In the genomic region with DNA sequence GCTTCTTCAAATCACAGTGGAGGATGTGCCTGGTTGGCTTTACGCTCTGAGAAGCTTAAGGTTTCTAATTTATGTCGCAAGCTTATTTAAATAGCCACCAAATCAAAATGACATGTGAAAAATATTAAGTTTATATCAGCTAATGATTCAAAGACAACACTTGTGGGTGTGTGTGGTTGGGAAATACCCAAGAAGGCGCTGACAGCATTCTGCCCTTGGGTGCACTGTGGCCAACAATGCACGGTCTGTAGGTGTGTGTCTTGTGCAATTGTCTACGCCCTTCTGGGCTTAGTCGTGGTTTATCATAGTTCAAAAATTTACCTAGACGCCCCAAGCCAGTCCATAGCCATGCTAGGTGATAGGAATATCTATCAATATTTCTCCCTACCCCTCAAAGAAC, we compare ENCODE assay signal across 10 cellular contexts.
DNase-seq lines count a peak whose midpoint lies in the region; ATAC-seq and TF ChIP-seq lines count a peak whose summit lies in the region.
"Had no signal": no experiment of that assay in that cellular context is flagged by ENCODE, and none has a peak within 500 bp of the region (broad histone marks: within the 10 kb centered on the region; RNA-seq: fewer than 3 reads in every experiment).

No MANE protein-coding gene starts in this region.

- peaks cover 0 to 49% of the 10 kb centered on the region in 2 donors for H3K36me3 ChIP-seq in neuronal stem cell (replicated peaks in 1 of 2; ENCODE audit: control insufficient read depth in 2 of 2, insufficient read depth in 2 of 2, low read length in 2 of 2)
- H3K36me3 ChIP-seq: right lobe of liver had no signal

- no peak overlapping the region for H2BK15ac ChIP-seq in neuronal stem cell (ENCODE audit: low read length)

- H3K79me1 ChIP-seq in neuronal stem cell (ENCODE audit: low read depth, low read length) = no peaks in the 10 kb centered on the region

- H3K27me3 ChIP-seq in neuronal stem cell (ENCODE audit: control insufficient read depth in 3 of 3, insufficient read depth in 3 of 3, low read depth in 1 of 3, low read length in 3 of 3) = no peaks in the 10 kb centered on the region
- H3K27me3 ChIP-seq: right lobe of liver had no signal

- no peak overlapping the region for H3K23ac ChIP-seq in neuronal stem cell (ENCODE audit: low read depth, low read length, poor library complexity)

- H3K4me2 ChIP-seq in neuronal stem cell (ENCODE audit: insufficient read depth, low read length, poor library complexity, severe bottlenecking) = no peak overlapping the region

- peak; percentile 51 for DNase-seq in GM03348 (ENCODE audit: low spot score)
- DNase-seq in epithelial cell of esophagus (ENCODE audit: low read depth) = peak; percentile 98
- no peak for DNase-seq in neuronal stem cell (ENCODE audit: low spot score)
- no peak for DNase-seq in putamen (ENCODE audit: low spot score)
- DNase-seq in NCI-H748 (lab: John Stamatoyannopoulos, UW; ENCODE audit: unreplicated experiment) = no peak
- no peak for DNase-seq in foreskin melanocyte
- DNase-seq: right lobe of liver had no signal

- H2BK120ac ChIP-seq in neuronal stem cell (ENCODE audit: low read depth, low read length) = no peak overlapping the region

- H3K27ac ChIP-seq in neuronal stem cell (replicated peaks; ENCODE audit: low read length) = no peak overlapping the region
- H3K27ac ChIP-seq: right lobe of liver, SK-N-MC had no signal

- no peak overlapping the region for H2AK5ac ChIP-seq in neuronal stem cell (ENCODE audit: low read depth, low read length)

- no peak overlapping the region for H3K4ac ChIP-seq in neuronal stem cell (ENCODE audit: low read length)

- H2BK12ac ChIP-seq in neuronal stem cell (ENCODE audit: low read length) = no peak overlapping the region

- peaks cover 0 to 3% of the 10 kb centered on the region in 2 donors for H3K4me1 ChIP-seq in neuronal stem cell (ENCODE audit: control insufficient read depth in 2 of 2, insufficient read depth in 1 of 2, low read depth in 1 of 2, low read length in 2 of 2)
- H3K4me1 ChIP-seq: right lobe of liver had no signal

- no peak overlapping the region for H3K18ac ChIP-seq in neuronal stem cell (ENCODE audit: low read length)

- no peak overlapping the region for H2AFZ ChIP-seq in neuronal stem cell (ENCODE audit: low read length)

- no peak overlapping the region for H3K9ac ChIP-seq in neuronal stem cell (ENCODE audit: low read depth, low read length, poor library complexity)

- H3K4me3 ChIP-seq in epithelial cell of esophagus (ENCODE audit: low read length) (no peak overlapping the region), neuronal stem cell (ENCODE audit: low read length in 2 of 2) (no peak overlapping the region)
- H3K4me3 ChIP-seq: right lobe of liver, SK-N-MC had no signal

- H4K91ac ChIP-seq in neuronal stem cell (ENCODE audit: low read depth, low read length, poor library complexity) = no peak overlapping the region

- TF ChIP-seq CTCF in epithelial cell of esophagus (IDR thresholded peaks at IDR 0.05; ENCODE audit: insufficient read depth, low read depth, low read length, missing control alignments) = no peak

- peaks cover 0 to 2% of the 10 kb centered on the region in 2 donors for H3K9me3 ChIP-seq in neuronal stem cell (replicated peaks in 1 of 2; ENCODE audit: control insufficient read depth in 2 of 2, insufficient read depth in 1 of 2, low read depth in 1 of 2, low read length in 2 of 2)
- H3K9me3 ChIP-seq: right lobe of liver had no signal

- ATAC-seq in GM19452 (IDR thresholded peaks at IDR 0.05; ENCODE audit: unreplicated experiment) (peak; percentile 94), HG03342 (IDR thresholded peaks at IDR 0.05; ENCODE audit: unreplicated experiment) (peak; percentile 96)

- no peak overlapping the region for H4K8ac ChIP-seq in neuronal stem cell (ENCODE audit: low read depth, low read length)

- H2BK5ac ChIP-seq in neuronal stem cell (ENCODE audit: low read length) = no peak overlapping the region

- WGBS in neuronal stem cell (ENCODE audit: extremely low coverage in 2 of 2, insufficient read length in 2 of 2, insufficient replicate concordance in 1 of 2), 2 donors = no CpG with 5 or more reads among the region's 7 CpGs

- no peak overlapping the region for H3K14ac ChIP-seq in neuronal stem cell (ENCODE audit: low read length)

Comparison
In these comparisons a context has a peak if more than half of its experiments do, and no peak if none do; other contexts are left out.
1. DNase-seq: peak in GM03348 (single experiment) and epithelial cell of esophagus (single experiment); none in neuronal stem cell (single experiment), putamen (single experiment), NCI-H748 (single experiment) and foreskin melanocyte (single experiment).